Comparison of ENCODE assay signal across 24 cellular contexts in genomic region chr12:40898505-40898904, GRCh38.
"Had no signal": no experiment of that assay in that cellular context is flagged by ENCODE, and none has a peak within 500 bp of the region (broad histone marks: within the 10 kb centered on the region; RNA-seq: fewer than 3 reads in every experiment).

No MANE protein-coding gene starts in this region.

- H3K4me1 Mint-ChIP-seq: T-helper 17 cell had no signal

- H3K9me3 Mint-ChIP-seq: T-helper 2 cell treated with Interferon-gamma antibody and Interleukin-4, amounts not matched to agents 5 μg/mL and 100 μg/mL, for 36 hours had no signal

- DNase-seq: KBM-7; MV-4-11; NCI-H1048; NCI-H1105; NCI-H1417; NCI-H1436 treated with DMSO at 0.1 percent for 48 hours; NCI-H1694; NCI-H187 treated with DMSO at 0.1 percent for 48 hours; NCI-H2029 treated with DMSO at 0.1 percent for 48 hours; NCI-H345; NCI-H446 treated with DMSO at 0.1 percent for 48 hours; NCI-H510A treated with DMSO at 0.1 percent for 48 hours; NCI-H526; NCI-H748 treated with DMSO at 0.1 percent for 48 hours; NK-92 treated with Interleukin-12 subunit alpha and Interleukin-12 subunit beta, amount 100 ng/mL, for 24 hours; Right ventricle myocardium superior; RPMI8226; SIG-M5; T-helper 1 cell; T-helper 17 cell had no signal

- H3K4me3 Mint-ChIP-seq: T-helper 17 cell; T-helper 2 cell treated with Interferon-gamma antibody and Interleukin-4, amounts not matched to agents 5 μg/mL and 100 μg/mL, for 36 hours had no signal

- H3K27ac Mint-ChIP-seq: T-helper 17 cell; T-helper 2 cell treated with Interferon-gamma antibody and Interleukin-4, amounts not matched to agents 5 μg/mL and 100 μg/mL, for 36 hours had no signal

- H3K4me3 ChIP-seq: SJSA1 had no signal

- H3K36me3 ChIP-seq: SJSA1 had no signal

- H3K27me3 ChIP-seq: SJSA1 had no signal

- H3K9me3 ChIP-seq: SJSA1 had no signal

- H3K4me1 ChIP-seq: SJSA1 had no signal

- ATAC-seq: SK-N-SH treated with all-trans-retinoic acid at 6 μM for 48 hours, T-helper 17 cell had no signal

- H3K27ac ChIP-seq: HL-60, SJSA1 had no signal
